ENCODE assay signal across 35 cellular contexts in the genomic region with DNA sequence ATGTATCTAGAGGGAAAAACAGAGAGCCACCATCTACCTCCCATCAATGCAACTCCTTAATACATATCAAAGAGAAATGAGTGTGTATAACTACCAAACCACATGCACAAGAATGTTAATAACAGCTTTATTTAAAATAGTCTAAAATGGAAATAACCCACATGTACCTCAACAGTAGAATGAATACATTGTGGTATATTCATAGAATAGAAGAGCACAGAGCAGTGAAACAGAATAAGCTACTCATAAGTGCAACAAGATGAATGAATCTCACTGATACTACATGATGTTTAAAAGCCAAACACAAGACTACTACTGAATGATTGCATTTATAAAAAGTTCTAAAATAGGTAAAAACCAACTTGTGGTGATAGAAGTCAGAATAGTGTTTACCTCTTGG.
"Had no signal": no experiment of that assay in that cellular context is flagged by ENCODE, and none has a peak within 500 bp of the region (broad histone marks: within the 10 kb centered on the region; RNA-seq: fewer than 3 reads in every experiment).

No MANE protein-coding gene starts in this region.

- H3K27ac ChIP-seq: adrenal gland, body of pancreas, esophagus muscularis mucosa, foreskin keratinocyte, gastroesophageal sphincter, heart right ventricle, WERI-Rb-1 had no signal

- H3K27ac Mint-ChIP-seq: activated B cell treated with CpG ODN at 0.5 μM for 24 hours; activated CD4-positive, alpha-beta memory T cell treated with anti-CD3 and anti-CD28 coated beads, Interleukin-2, amount 10 ng/mL, durations not matched to agents 7 days and 5 days; activated CD4-positive, alpha-beta T cell treated with anti-CD3 and anti-CD28 coated beads, Interleukin-2, amount 10 ng/mL, durations not matched to agents 7 days and 5 days; activated naive CD8-positive, alpha-beta T cell treated with anti-CD3 and anti-CD28 coated beads for 36 hours; activated naive CD8-positive, alpha-beta T cell treated with anti-CD3 and anti-CD28 coated beads, Interleukin-2, amount 50 U/mL, for 24 hours; activated T-helper 1 cell treated with anti-CD3 and anti-CD28 coated beads, Interleukin-12 subunit alpha, Interleukin-12 subunit beta, Interleukin-2, Interleukin-4 antibody, amounts not matched to agents 30 ng/mL and 10 ng/mL and 1 ng/mL, durations not matched to agents 14 hours and 24 hours and 36 hours; T-helper 1 cell treated with Interleukin-12 subunit alpha and Interleukin-12 subunit beta and Interleukin-4 antibody, amounts not matched to agents 30 μg/mL and 1 μg/mL, for 36 hours; T-helper 2 cell treated with Interferon-gamma antibody and Interleukin-4, amounts not matched to agents 5 μg/mL and 100 μg/mL, for 36 hours had no signal

- ATAC-seq: activated naive CD8-positive, alpha-beta T cell treated with anti-CD3 and anti-CD28 coated beads, Interleukin-2, amount 50 U/mL, for 24 hours; activated T-cell treated with anti-CD3 and anti-CD28 coated beads, Interleukin-2, amount 50 U/mL, for 4 hours; body of pancreas; effector memory CD8-positive, alpha-beta T cell; foreskin keratinocyte; gastroesophageal sphincter; heart right ventricle; T-cell had no signal

- H3K9me3 Mint-ChIP-seq: T-helper 1 cell treated with Interleukin-12 subunit alpha and Interleukin-12 subunit beta and Interleukin-4 antibody, amounts not matched to agents 30 μg/mL and 1 μg/mL, for 36 hours had no signal

- H3K4me3 Mint-ChIP-seq: activated B cell treated with CpG ODN at 0.5 μM for 24 hours; activated CD4-positive, alpha-beta memory T cell treated with anti-CD3 and anti-CD28 coated beads, Interleukin-2, amount 10 ng/mL, durations not matched to agents 7 days and 5 days; activated CD4-positive, alpha-beta T cell treated with anti-CD3 and anti-CD28 coated beads, Interleukin-2, amount 10 ng/mL, durations not matched to agents 7 days and 5 days; activated naive CD8-positive, alpha-beta T cell treated with anti-CD3 and anti-CD28 coated beads for 36 hours; activated naive CD8-positive, alpha-beta T cell treated with anti-CD3 and anti-CD28 coated beads, Interleukin-2, amount 50 U/mL, for 24 hours; activated T-cell treated with anti-CD3 and anti-CD28 coated beads, Interleukin-2, amount 50 U/mL, for 4 hours; activated T-helper 1 cell treated with anti-CD3 and anti-CD28 coated beads, Interleukin-12 subunit alpha, Interleukin-12 subunit beta, Interleukin-2, Interleukin-4 antibody, amounts not matched to agents 30 ng/mL and 10 ng/mL and 1 ng/mL, durations not matched to agents 14 hours and 24 hours and 36 hours; effector memory CD8-positive, alpha-beta T cell; T-cell; T-helper 1 cell treated with Interleukin-12 subunit alpha and Interleukin-12 subunit beta and Interleukin-4 antibody, amounts not matched to agents 30 μg/mL and 1 μg/mL, for 36 hours; T-helper 2 cell treated with Interferon-gamma antibody and Interleukin-4, amounts not matched to agents 5 μg/mL and 100 μg/mL, for 36 hours had no signal

- H3K36me3 ChIP-seq: adrenal gland, esophagus muscularis mucosa, gastroesophageal sphincter, heart right ventricle, WERI-Rb-1 had no signal

- H3K27me3 ChIP-seq: adrenal gland, body of pancreas, esophagus muscularis mucosa, foreskin keratinocyte, gastroesophageal sphincter, heart right ventricle had no signal

- H3K4me1 Mint-ChIP-seq: activated B cell treated with CpG ODN at 0.5 μM for 24 hours; activated CD4-positive, alpha-beta memory T cell treated with anti-CD3 and anti-CD28 coated beads, Interleukin-2, amount 10 ng/mL, durations not matched to agents 7 days and 5 days; activated CD4-positive, alpha-beta T cell treated with anti-CD3 and anti-CD28 coated beads, Interleukin-2, amount 10 ng/mL, durations not matched to agents 7 days and 5 days had no signal

- H3K4me1 ChIP-seq: adrenal gland, body of pancreas, esophagus muscularis mucosa, foreskin keratinocyte, gastroesophageal sphincter, heart right ventricle had no signal

- H3K36me3 Mint-ChIP-seq: T-cell had no signal

- H3K4me3 ChIP-seq: adrenal gland, body of pancreas, esophagus muscularis mucosa, gastroesophageal sphincter, heart right ventricle had no signal

- FAIRE-seq: colon had no signal

- DNase-seq: activated B cell treated with CpG ODN at 0.5 μM for 24 hours; activated CD4-positive, alpha-beta memory T cell treated with anti-CD3 and anti-CD28 coated beads, Interleukin-2, amount 10 ng/mL, durations not matched to agents 7 days and 5 days; activated CD4-positive, alpha-beta T cell treated with anti-CD3 and anti-CD28 coated beads for 1 hour; activated CD4-positive, alpha-beta T cell treated with anti-CD3 and anti-CD28 coated beads for 4 hours; activated CD4-positive, alpha-beta T cell treated with anti-CD3 and anti-CD28 coated beads, Interleukin-2, amount 10 ng/mL, durations not matched to agents 7 days and 5 days; activated CD4-positive, alpha-beta T cell treated with anti-CD3 and anti-CD28 coated beads, Interleukin-2, amount 50 U/mL, for 4 hours; activated CD8-positive, alpha-beta memory T cell treated with anti-CD3 and anti-CD28 coated beads, Interleukin-2, amount 50 U/mL, for 48 hours; activated gamma-delta T cell; activated naive CD4-positive, alpha-beta T cell treated with anti-CD3 and anti-CD28 coated beads, Interleukin-2, amount 50 U/mL, for 16 hours; activated naive CD4-positive, alpha-beta T cell treated with Interleukin-2 at 50 U/mL for 16 hours; activated naive CD8-positive, alpha-beta T cell treated with anti-CD3 and anti-CD28 coated beads for 36 hours; activated naive CD8-positive, alpha-beta T cell treated with anti-CD3 and anti-CD28 coated beads, Interleukin-2, amount 50 U/mL, for 24 hours; activated T-cell treated with anti-CD3 and anti-CD28 coated beads for 4 hours; activated T-cell treated with anti-CD3 and anti-CD28 coated beads, Interleukin-2, amount 50 U/mL, for 4 hours; adrenal gland; amygdala; aorta; body of pancreas; caudate nucleus; cortex of kidney; effector CD4-positive, alpha-beta T cell; effector memory CD8-positive, alpha-beta T cell; erythroblast; foreskin keratinocyte; heart right ventricle; SW 1271; T-cell; T1000; WERI-Rb-1 had no signal

- H3K9me3 ChIP-seq: adrenal gland, body of pancreas, esophagus muscularis mucosa, gastroesophageal sphincter had no signal
